In genomic region chr5:128083033-128083810, GRCh38 we compare ENCODE assay signal across 8 cellular contexts. TPM values are rescaled to one million over a fixed set of nuclear protein-coding genes. Genes with fewer than 3 reads are reported as not detected.
DNase-seq lines count a peak whose midpoint lies in the region; ATAC-seq and TF ChIP-seq lines count a peak whose summit lies in the region.

SLC12A2 (plus strand) TSS chr5:128083766; CDS start chr5:128083955, 189 bp downstream.

- no peaks in the 10 kb centered on the region for H3K27me3 ChIP-seq in cardiac muscle cell
- no peaks in the 10 kb centered on the region for H3K27me3 ChIP-seq in parathyroid adenoma (ENCODE audit: control insufficient read depth, insufficient read depth, low read length)
- H3K27me3 ChIP-seq in tibial artery: no peaks in the 10 kb centered on the region

- peaks cover 9% of the 10 kb centered on the region for H3K79me2 ChIP-seq in parathyroid adenoma

- peak within 1 kb of the TSS; percentile 91 for H2AFZ ChIP-seq in parathyroid adenoma

- H3K36me3 Mint-ChIP-seq in activated naive CD8-positive, alpha-beta T cell treated with anti-CD3 and anti-CD28 coated beads, Interleukin-2, amount 50 U/mL, for 24 hours (ENCODE audit: low read depth): peaks cover 12% of the 10 kb centered on the region

- peak within 1 kb of the TSS; percentile 90 for H3K27ac Mint-ChIP-seq in activated naive CD8-positive, alpha-beta T cell treated with anti-CD3 and anti-CD28 coated beads, Interleukin-2, amount 50 U/mL, for 24 hours

- H3K9me3 Mint-ChIP-seq in activated naive CD8-positive, alpha-beta T cell treated with anti-CD3 and anti-CD28 coated beads, Interleukin-2, amount 50 U/mL, for 24 hours: no peaks in the 10 kb centered on the region

- H3K4me1 ChIP-seq in cardiac muscle cell (ENCODE audit: low read depth) (peaks cover 10% of the 10 kb centered on the region), parathyroid adenoma (peaks cover 7% of the 10 kb centered on the region), tibial artery (peaks cover 0 to 61% (median 20%) of the 10 kb centered on the region in 4 donors)

- H3K9me3 ChIP-seq in cardiac muscle cell (ENCODE audit: low read depth): no peaks in the 10 kb centered on the region
- no peaks in the 10 kb centered on the region for H3K9me3 ChIP-seq in parathyroid adenoma (ENCODE audit: control insufficient read depth, low read length)
- H3K9me3 ChIP-seq in tibial artery: no peaks in the 10 kb centered on the region

- ATAC-seq in HG02759 (IDR thresholded peaks at IDR 0.05; ENCODE audit: unreplicated experiment): peak; percentile 66
- peak; percentile 67 for ATAC-seq in activated naive CD8-positive, alpha-beta T cell treated with anti-CD3 and anti-CD28 coated beads, Interleukin-2, amount 50 U/mL, for 24 hours

- no peaks in the 10 kb centered on the region for H3K36me3 ChIP-seq in cardiac muscle cell
- H3K36me3 ChIP-seq in parathyroid adenoma (ENCODE audit: control insufficient read depth, insufficient read depth, low read length): no peaks in the 10 kb centered on the region
- no peaks in the 10 kb centered on the region for H3K36me3 ChIP-seq in tibial artery

- peak within 1 kb of the TSS; percentile 80 for H3K4me2 ChIP-seq in parathyroid adenoma (ENCODE audit: low read length)

- peak within 1 kb of the TSS; percentile 96 for H3K4me3 ChIP-seq in GM12875 (ENCODE audit: low read depth, low read length)
- H3K4me3 ChIP-seq in cardiac muscle cell: peak within 1 kb of the TSS; percentile 81
- H3K4me3 ChIP-seq in parathyroid adenoma (ENCODE audit: low read depth, low read length): peak within 1 kb of the TSS; percentile 82
- peak within 1 kb of the TSS; percentile 69 to 84 for H3K4me3 ChIP-seq in tibial artery

- DNase-seq in NCI-H128 (lab: John Stamatoyannopoulos, UW; ENCODE audit: unreplicated experiment) (peak; percentile 56), SW480 (ENCODE audit: low spot score) (peak; percentile 94), cardiac muscle cell (ENCODE audit: low read depth in 1 of 2, low spot score in 1 of 2) (peak; percentile 95 to 98), tibial artery (peak; percentile 89 to 96)
- DNase-seq in activated naive CD8-positive, alpha-beta T cell treated with anti-CD3 and anti-CD28 coated beads, Interleukin-2, amount 50 U/mL, for 24 hours: peak; percentile 89

- no peaks in the 10 kb centered on the region for H3K27me3 Mint-ChIP-seq in activated naive CD8-positive, alpha-beta T cell treated with anti-CD3 and anti-CD28 coated beads, Interleukin-2, amount 50 U/mL, for 24 hours

- H3K4me1 Mint-ChIP-seq in activated naive CD8-positive, alpha-beta T cell treated with anti-CD3 and anti-CD28 coated beads, Interleukin-2, amount 50 U/mL, for 24 hours: peaks cover 62% of the 10 kb centered on the region

- H3K4me3 Mint-ChIP-seq in activated naive CD8-positive, alpha-beta T cell treated with anti-CD3 and anti-CD28 coated beads, Interleukin-2, amount 50 U/mL, for 24 hours: peak within 1 kb of the TSS; percentile 86

- H3K9ac ChIP-seq in parathyroid adenoma: peak within 1 kb of the TSS; percentile 61

- H3K27ac ChIP-seq in cardiac muscle cell: peak within 1 kb of the TSS; percentile 48
- peak within 1 kb of the TSS; percentile 91 for H3K27ac ChIP-seq in parathyroid adenoma
- H3K27ac ChIP-seq in tibial artery: peak within 1 kb of the TSS; percentile 86 to 91

- intact Hi-C loops in tibial artery (cut with DNase I; ENCODE audit: low total_unique reads): no loop called here

- TF ChIP-seq CTCF in GM12875 (IDR thresholded peaks at IDR 0.05; ENCODE audit: borderline replicate concordance, insufficient read depth, low read depth, low read length): no peak
- no peak for TF ChIP-seq CTCF in cardiac muscle cell (IDR thresholded peaks at IDR 0.05; ENCODE audit: low read depth, low read length)
- TF ChIP-seq CTCF in parathyroid adenoma (IDR thresholded peaks at IDR 0.05): no peak
- peak in 1 of 2 experiments; percentile 12 for TF ChIP-seq CTCF in tibial artery (IDR thresholded peaks at IDR 0.05)

RNA-seq across cellular contexts. Expression of gene SLC12A2, which starts in this region (rescaled TPM):
- 10.6 and 14.6 TPM in 2 replicates for total RNA-seq in cardiac muscle cell
- 7.1 and 7.3 TPM in 2 replicates for polyA plus RNA-seq in cardiac muscle cell

Comparison
In these comparisons a context has a peak if more than half of its experiments do, and no peak if none do; other contexts are left out.
1. Peak in every context shown above with its lines: DNase-seq, ATAC-seq, H3K4me3 ChIP-seq and H3K27ac ChIP-seq.